8 cellular contexts compared by ENCODE assay signal in genomic region chr17:48611213-48611612, GRCh38. TPM values are rescaled to one million over a fixed set of nuclear protein-coding genes. Genes with fewer than 3 reads are reported as not detected.
DNase-seq lines count a peak whose midpoint lies in the region; ATAC-seq and TF ChIP-seq lines count a peak whose summit lies in the region.

No MANE protein-coding gene starts in this region.

- no peaks in the 10 kb centered on the region for H3K9me3 Mint-ChIP-seq in activated CD8-positive, alpha-beta T cell treated with anti-CD3 and anti-CD28 coated beads for 36 hours

- POLR2A ChIA-PET in activated CD8-positive, alpha-beta T cell treated with anti-CD3 and anti-CD28 coated beads for 36 hours (lab: Charles Lee), result no interaction called here

- no peaks in the 10 kb centered on the region for H3K9me3 ChIP-seq in left ventricle myocardium inferior (replicated peaks)
- no peaks in the 10 kb centered on the region for H3K9me3 ChIP-seq in lower lobe of right lung
- no peaks in the 10 kb centered on the region for H3K9me3 ChIP-seq in gastroesophageal sphincter

- WGBS in gastroesophageal sphincter (ENCODE audit: low coverage in 1 of 2), 2 donors, result 5 to 6% methylated on average over 6 to 7 of the region's 22 CpGs

- TF ChIP-seq CTCF in left ventricle myocardium inferior (IDR thresholded peaks at IDR 0.05; ENCODE audit: borderline replicate concordance) (no peak), lower lobe of right lung (IDR thresholded peaks at IDR 0.05) (no peak), gastroesophageal sphincter (IDR thresholded peaks at IDR 0.05) (no peak)
- no peak for TF ChIP-seq CTCF in activated CD8-positive, alpha-beta T cell treated with anti-CD3 and anti-CD28 coated beads for 36 hours (IDR thresholded peaks at IDR 0.05)

- H3K27ac ChIP-seq in left ventricle myocardium inferior (replicated peaks) (peak overlapping the region; percentile 62), lower lobe of right lung (peak overlapping the region; percentile 66), gastroesophageal sphincter (peak overlapping the region in 2 of 4 donors; percentile 35 to 68)

- H3K27me3 Mint-ChIP-seq in activated CD8-positive, alpha-beta T cell treated with anti-CD3 and anti-CD28 coated beads for 36 hours, result peaks cover 78% of the 10 kb centered on the region

- TF ChIP-seq EP300 in gastroesophageal sphincter (IDR thresholded peaks at IDR 0.05), result no peak

- no peaks in the 10 kb centered on the region for H3K36me3 Mint-ChIP-seq in activated CD8-positive, alpha-beta T cell treated with anti-CD3 and anti-CD28 coated beads for 36 hours (ENCODE audit: low read depth)

- H3K4me3 ChIP-seq in left ventricle myocardium inferior (peak overlapping the region; percentile 63), lower lobe of right lung (peak overlapping the region; percentile 64), gastroesophageal sphincter (peak overlapping the region in 1 of 2 donors; percentile 54)

- ATAC-seq in activated CD8-positive, alpha-beta T cell treated with anti-CD3 and anti-CD28 coated beads for 36 hours, result no peak
- ATAC-seq in lower lobe of right lung, result peak in 1 of 2 donors; percentile 25
- no peak for ATAC-seq in HG03045 (IDR thresholded peaks at IDR 0.05; ENCODE audit: unreplicated experiment)
- ATAC-seq in gastroesophageal sphincter, result no peak

- peaks cover 30% of the 10 kb centered on the region for H3K4me1 Mint-ChIP-seq in activated CD8-positive, alpha-beta T cell treated with anti-CD3 and anti-CD28 coated beads for 36 hours (ENCODE audit: low read depth)

- CTCF ChIA-PET in activated CD8-positive, alpha-beta T cell treated with anti-CD3 and anti-CD28 coated beads for 36 hours (lab: Charles Lee), result no interaction called here

- H3K27me3 ChIP-seq in left ventricle myocardium inferior (ENCODE audit: low read depth) (peaks cover 100% of the 10 kb centered on the region), lower lobe of right lung (ENCODE audit: low read depth) (peaks cover 98% of the 10 kb centered on the region), gastroesophageal sphincter (peaks cover 100% of the 10 kb centered on the region)

- peak overlapping the region; percentile 88 for H3K4me3 Mint-ChIP-seq in activated CD8-positive, alpha-beta T cell treated with anti-CD3 and anti-CD28 coated beads for 36 hours

- TF ChIP-seq POLR2A in gastroesophageal sphincter (IDR thresholded peaks at IDR 0.05), result no peak

- H3K4me1 ChIP-seq in left ventricle myocardium inferior (peaks cover 50% of the 10 kb centered on the region), lower lobe of right lung (peaks cover 38% of the 10 kb centered on the region), gastroesophageal sphincter (peaks cover 0 to 54% (median 11%) of the 10 kb centered on the region in 3 donors)

- DNase-seq in left ventricle myocardium inferior, result no peak
- no peak for DNase-seq in cardiac septum (ENCODE audit: low spot score)
- DNase-seq in activated CD8-positive, alpha-beta T cell treated with anti-CD3 and anti-CD28 coated beads for 36 hours, result no peak
- DNase-seq in lower lobe of right lung, result no peak
- DNase-seq in NCI-H524 treated with DMSO at 0.1 percent for 48 hours (lab: John Stamatoyannopoulos, UW), result no peak
- DNase-seq in AML-193 (lab: John Stamatoyannopoulos, UW), result no peak

- H3K36me3 ChIP-seq in left ventricle myocardium inferior, result no peaks in the 10 kb centered on the region
- H3K36me3 ChIP-seq in lower lobe of right lung, result no peaks in the 10 kb centered on the region
- H3K36me3 ChIP-seq in gastroesophageal sphincter, result no peaks in the 10 kb centered on the region

- H3K27ac Mint-ChIP-seq in activated CD8-positive, alpha-beta T cell treated with anti-CD3 and anti-CD28 coated beads for 36 hours, result peak overlapping the region; percentile 63

- intact Hi-C loops in left ventricle myocardium inferior (cut with micrococcal nuclease) (loop anchor here (10.0 kb wide), 1 partner anchor 276 kb away; no protein-coding TSS in a partner anchor), cardiac septum (cut with DNase I) (loop anchor here (10.0 kb wide), 2 partner anchors 384 to 586 kb away; partner anchors contain the start of gene IGF2BP1), lower lobe of right lung (cut with DNase I) (no loop called here)
- intact Hi-C loops in activated CD8-positive, alpha-beta T cell treated with anti-CD3 and anti-CD28 coated beads for 36 hours (cut with micrococcal nuclease), result loop anchor here (10.0 kb wide), 1 partner anchor 114 kb away; the partner anchor contains the start of genes HOXB13, PRAC1 and PRAC2

RNA-seq across cellular contexts. Expression of gene HOXB7, which starts 0.4 kb away (rescaled TPM):
- total RNA-seq in left ventricle myocardium inferior, result 0.16 TPM
- 0.22 TPM for total RNA-seq in cardiac septum
- total RNA-seq in activated CD8-positive, alpha-beta T cell treated with anti-CD3 and anti-CD28 coated beads for 36 hours, result 1 to 10 TPM in 1 of 2 experiments, under 1 TPM in 1; 0.50 to 1.0 TPM
- 2.4 TPM for total RNA-seq in lower lobe of right lung
- total RNA-seq in gastroesophageal sphincter, result 1 to 10 TPM in 3 of 4 donors, under 1 TPM in 1; 0.78 to 8.9 (median 3.0) TPM

RNA-seq across cellular contexts. Expression of gene HOXB8, which starts 3.9 kb away (rescaled TPM):
- total RNA-seq in left ventricle myocardium inferior (not detected), cardiac septum (not detected), lower lobe of right lung (0.21 TPM), gastroesophageal sphincter (1 to 10 TPM in 1 of 4 donors, under 1 TPM in 1, not detected in 2; 0.27 to 3.9 TPM)
- total RNA-seq in activated CD8-positive, alpha-beta T cell treated with anti-CD3 and anti-CD28 coated beads for 36 hours, result not detected

RNA-seq across cellular contexts. Expression of gene HOXB6, which starts 6.4 kb away (rescaled TPM):
- total RNA-seq in left ventricle myocardium inferior (0.66 TPM), cardiac septum (0.92 TPM), lower lobe of right lung (4.4 TPM), gastroesophageal sphincter (10 to 100 TPM in 1 of 4 donors, 1 to 10 TPM in 3; 4.9 to 40.1 (median 5.1) TPM)
- total RNA-seq in activated CD8-positive, alpha-beta T cell treated with anti-CD3 and anti-CD28 coated beads for 36 hours, result not detected

RNA-seq across cellular contexts. Expression of gene HOXB9, which starts 14.9 kb away (rescaled TPM):
- total RNA-seq in left ventricle myocardium inferior (not detected), cardiac septum (not detected), lower lobe of right lung (not detected), gastroesophageal sphincter (not detected)
- total RNA-seq in activated CD8-positive, alpha-beta T cell treated with anti-CD3 and anti-CD28 coated beads for 36 hours, result 1 to 10 TPM; 6.9 to 7.0 TPM

RNA-seq across cellular contexts. Expression of gene HOXB5, which starts 17.6 kb away (rescaled TPM):
- total RNA-seq in left ventricle myocardium inferior (not detected), cardiac septum (not detected), lower lobe of right lung (3.9 TPM), gastroesophageal sphincter (1 to 10 TPM in 3 of 4 donors, under 1 TPM in 1; 0.27 to 2.7 (median 1.4) TPM)
- not detected for total RNA-seq in activated CD8-positive, alpha-beta T cell treated with anti-CD3 and anti-CD28 coated beads for 36 hours
